ENCODE assay signal across 1 cellular context in the genomic region with DNA sequence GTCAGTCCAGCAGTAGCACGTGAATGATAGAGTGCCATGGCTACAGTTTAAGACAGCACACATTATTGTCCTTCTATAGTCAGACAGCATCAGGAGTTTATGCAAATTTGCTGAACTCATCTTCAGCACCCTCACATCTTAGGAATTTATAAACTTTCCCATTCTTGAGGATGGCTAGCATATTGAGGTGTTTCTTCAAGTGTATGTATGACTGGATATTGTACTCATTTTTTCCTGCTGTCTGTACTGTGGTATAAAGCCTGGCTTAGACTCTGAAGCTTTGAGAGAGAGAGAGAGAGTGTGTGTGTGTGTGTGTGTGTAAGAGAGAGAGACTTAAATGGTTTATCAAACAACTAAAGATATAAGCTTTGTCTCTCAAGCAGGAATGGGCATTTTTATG.
TF ChIP-seq lines count a peak whose summit lies in the region.

No MANE protein-coding gene starts in this region.

TF ChIP-seq in SK-N-SH treated with all-trans-retinoic acid at 6 μM for 48 hours, 23 proteins besides CTCF, POLR2A, EP300 and RAD21 (continued from another document):
- TF ChIP-seq CSRNP3 (CRISPR knock-in tag; IDR thresholded peaks at IDR 0.05) (no peak), ARNTL (CRISPR knock-in tag; IDR thresholded peaks at IDR 0.05; ENCODE audit: borderline replicate concordance, low read depth) (no peak), ESRRG (CRISPR knock-in tag; IDR thresholded peaks at IDR 0.05) (no peak), SNAI2 (CRISPR knock-in tag; IDR thresholded peaks at IDR 0.05) (no peak), GLIS3 (CRISPR knock-in tag; IDR thresholded peaks at IDR 0.05) (no peak), CSDC2 (CRISPR knock-in tag; IDR thresholded peaks at IDR 0.05) (no peak), ZC3H10 (CRISPR knock-in tag; IDR thresholded peaks at IDR 0.05) (no peak), TSHZ2 (CRISPR knock-in tag; IDR thresholded peaks at IDR 0.05) (no peak), ZNF565 (CRISPR knock-in tag; conservative IDR thresholded peaks at IDR 0.05; ENCODE audit: low read depth) (no peak), TOX (CRISPR knock-in tag; IDR thresholded peaks at IDR 0.05; ENCODE audit: borderline replicate concordance) (no peak), ZFP3 (CRISPR knock-in tag; IDR thresholded peaks at IDR 0.05) (no peak), RARB (CRISPR knock-in tag; IDR thresholded peaks at IDR 0.05) (no peak), ZNF70 (CRISPR knock-in tag; IDR thresholded peaks at IDR 0.05) (no peak)
- TF ChIP-seq, protein P1, sequence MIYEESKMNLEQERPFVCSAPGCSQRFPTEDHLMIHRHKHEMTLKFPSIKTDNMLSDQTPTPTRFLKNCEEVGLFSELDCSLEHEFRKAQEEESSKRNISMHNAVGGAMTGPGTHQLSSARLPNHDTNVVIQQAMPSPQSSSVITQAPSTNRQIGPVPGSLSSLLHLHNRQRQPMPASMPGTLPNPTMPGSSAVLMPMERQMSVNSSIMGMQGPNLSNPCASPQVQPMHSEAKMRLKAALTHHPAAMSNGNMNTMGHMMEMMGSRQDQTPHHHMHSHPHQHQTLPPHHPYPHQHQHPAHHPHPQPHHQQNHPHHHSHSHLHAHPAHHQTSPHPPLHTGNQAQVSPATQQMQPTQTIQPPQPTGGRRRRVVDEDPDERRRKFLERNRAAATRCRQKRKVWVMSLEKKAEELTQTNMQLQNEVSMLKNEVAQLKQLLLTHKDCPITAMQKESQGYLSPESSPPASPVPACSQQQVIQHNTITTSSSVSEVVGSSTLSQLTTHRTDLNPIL (CRISPR knock-in tag; IDR thresholded peaks at IDR 0.05; ENCODE audit: low read depth): no peak
- TF ChIP-seq, protein P2, sequence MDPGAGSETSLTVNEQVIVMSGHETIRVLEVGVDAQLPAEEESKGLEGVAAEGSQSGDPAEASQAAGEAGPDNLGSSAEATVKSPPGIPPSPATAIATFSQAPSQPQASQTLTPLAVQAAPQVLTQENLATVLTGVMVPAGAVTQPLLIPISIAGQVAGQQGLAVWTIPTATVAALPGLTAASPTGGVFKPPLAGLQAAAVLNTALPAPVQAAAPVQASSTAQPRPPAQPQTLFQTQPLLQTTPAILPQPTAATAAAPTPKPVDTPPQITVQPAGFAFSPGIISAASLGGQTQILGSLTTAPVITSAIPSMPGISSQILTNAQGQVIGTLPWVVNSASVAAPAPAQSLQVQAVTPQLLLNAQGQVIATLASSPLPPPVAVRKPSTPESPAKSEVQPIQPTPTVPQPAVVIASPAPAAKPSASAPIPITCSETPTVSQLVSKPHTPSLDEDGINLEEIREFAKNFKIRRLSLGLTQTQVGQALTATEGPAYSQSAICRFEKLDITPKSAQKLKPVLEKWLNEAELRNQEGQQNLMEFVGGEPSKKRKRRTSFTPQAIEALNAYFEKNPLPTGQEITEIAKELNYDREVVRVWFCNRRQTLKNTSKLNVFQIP (CRISPR knock-in tag; IDR thresholded peaks at IDR 0.05; ENCODE audit: borderline replicate concordance, low read depth): no peak
